ENCODE assay signal across 10 cellular contexts in genomic region chr16:3642397-3643094, GRCh38. TPM values are rescaled to one million over a fixed set of nuclear protein-coding genes. Genes with fewer than 3 reads are reported as not detected.
DNase-seq lines count a peak whose midpoint lies in the region; ATAC-seq and TF ChIP-seq lines count a peak whose summit lies in the region.
"Had no signal": no experiment of that assay in that cellular context is flagged by ENCODE, and none has a peak within 500 bp of the region (broad histone marks: within the 10 kb centered on the region; RNA-seq: fewer than 3 reads in every experiment).

No MANE protein-coding gene starts in this region.

- H3K27ac ChIP-seq in PC-9 (peak overlapping the region; percentile 14; the same call in 1 of the 2 replicates), neuronal stem cell (replicated peaks; ENCODE audit: low read length) (no peak overlapping the region), esophagus muscularis mucosa (replicated peaks in 1 of 4) (no peak overlapping the region)

- no peak overlapping the region for H2BK120ac ChIP-seq in neuronal stem cell (ENCODE audit: low read depth, low read length)

- ATAC-seq in HG03457 (IDR thresholded peaks at IDR 0.05; ENCODE audit: unreplicated experiment): no peak
- no peak for ATAC-seq in GM18909 (IDR thresholded peaks at IDR 0.05; ENCODE audit: poor library complexity, unreplicated experiment)
- ATAC-seq: stimulated activated naive CD8-positive, alpha-beta T cell treated with anti-CD3 and anti-CD28 coated beads, Interleukin-15, amount 100 ng/mL, for 72 hours had no signal

- TF ChIP-seq EP300 in esophagus muscularis mucosa (IDR thresholded peaks at IDR 0.05): no peak

- H3K4me2 ChIP-seq in PC-9 (peak overlapping the region; percentile 71), neuronal stem cell (ENCODE audit: insufficient read depth, low read length, poor library complexity, severe bottlenecking) (no peak overlapping the region)

- no peak overlapping the region for H3K14ac ChIP-seq in neuronal stem cell (ENCODE audit: low read length)

- no peaks in the 10 kb centered on the region for H3K9me3 ChIP-seq in PC-9 (ENCODE audit: insufficient read depth, low read depth)
- peaks cover 0 to 10% of the 10 kb centered on the region in 2 donors for H3K9me3 ChIP-seq in neuronal stem cell (replicated peaks in 1 of 2; ENCODE audit: control insufficient read depth in 2 of 2, insufficient read depth in 1 of 2, low read depth in 1 of 2, low read length in 2 of 2)
- no peaks in the 10 kb centered on the region for H3K9me3 ChIP-seq in esophagus muscularis mucosa

- H3K4me3 Mint-ChIP-seq in endothelial cell (ENCODE audit: unreplicated experiment): peak overlapping the region; percentile 34
- H3K4me3 Mint-ChIP-seq: stimulated activated naive CD8-positive, alpha-beta T cell treated with anti-CD3 and anti-CD28 coated beads, Interleukin-15, amount 100 ng/mL, for 72 hours had no signal

- H3K79me2 ChIP-seq in PC-9 (ENCODE audit: low read depth): 0 out of 2 replicates have a peak, but pooled peaks cover 8% of the 10 kb centered on the region

- H3K4me3 ChIP-seq in PC-9 (peak overlapping the region; percentile 16; the same call in 1 of the 2 replicates), neuronal stem cell (ENCODE audit: low read length in 2 of 2) (no peak overlapping the region), esophagus muscularis mucosa (no peak overlapping the region)

- H2BK12ac ChIP-seq in neuronal stem cell (ENCODE audit: low read length): no peak overlapping the region

- peaks cover 9% of the 10 kb centered on the region for H3K36me3 Mint-ChIP-seq in endothelial cell (ENCODE audit: low read depth, unreplicated experiment)

- peaks cover 34% of the 10 kb centered on the region for H3F3A ChIP-seq in PC-9 (ENCODE audit: insufficient read depth, low read depth)

- no CpG with 5 or more reads among the region's 21 CpGs for WGBS in neuronal stem cell (ENCODE audit: extremely low coverage in 2 of 2, insufficient read length in 2 of 2, insufficient replicate concordance in 1 of 2), 2 donors
- WGBS in esophagus muscularis mucosa: 75% methylated on average over 21 of the region's 21 CpGs

- peaks cover 6% of the 10 kb centered on the region for H3K27me3 Mint-ChIP-seq in endothelial cell (ENCODE audit: unreplicated experiment)
- H3K27me3 Mint-ChIP-seq: stimulated activated naive CD8-positive, alpha-beta T cell treated with anti-CD3 and anti-CD28 coated beads, Interleukin-15, amount 100 ng/mL, for 72 hours had no signal

- H4K20me1 ChIP-seq in PC-9 (ENCODE audit: insufficient read depth): peaks cover 12% of the 10 kb centered on the region

- peaks cover 45% of the 10 kb centered on the region for H3K4me1 ChIP-seq in PC-9 (replicated peaks; ENCODE audit: insufficient read depth)
- peaks cover 19 to 20% of the 10 kb centered on the region in 2 donors for H3K4me1 ChIP-seq in neuronal stem cell (ENCODE audit: control insufficient read depth in 2 of 2, insufficient read depth in 1 of 2, low read depth in 1 of 2, low read length in 2 of 2)
- peaks cover 0 to 2% (median 0%) of the 10 kb centered on the region in 4 donors for H3K4me1 ChIP-seq in esophagus muscularis mucosa

- TF ChIP-seq CTCF in PC-9 (conservative IDR thresholded peaks at IDR 0.05) (no peak), endothelial cell (IDR thresholded peaks at IDR 0.05; ENCODE audit: unreplicated experiment) (no peak), esophagus muscularis mucosa (IDR thresholded peaks at IDR 0.05) (no peak)

- DNase-seq in EH (ENCODE audit: low read depth) (peak; percentile 47), PC-9 (peak; percentile 83 to 87), endothelial cell (ENCODE audit: low spot score) (no peak), neuronal stem cell (ENCODE audit: low spot score) (no peak), esophagus muscularis mucosa (ENCODE audit: extremely low spot score) (no peak)
- no peak for DNase-seq in stimulated activated naive CD4-positive, alpha-beta T cell (lab: John Stamatoyannopoulos, UW)
- DNase-seq: NCI-H526 treated with DMSO at 0.1 percent for 48 hours; stimulated activated naive CD8-positive, alpha-beta T cell treated with anti-CD3 and anti-CD28 coated beads, Interleukin-15, amount 100 ng/mL, for 72 hours had no signal

- H3K27ac Mint-ChIP-seq in endothelial cell (ENCODE audit: unreplicated experiment): no peak overlapping the region

- H3K9me2 ChIP-seq in PC-9 (ENCODE audit: insufficient read depth): no peaks in the 10 kb centered on the region

- intact Hi-C loops in PC-9 (cut with micrococcal nuclease; ENCODE audit: unreplicated experiment): loop anchor here (2.0 to 10.0 kb wide), 4 partner anchors 24 to 488 kb away; no protein-coding TSS in a partner anchor
- intact Hi-C loops in esophagus muscularis mucosa (cut with DNase I): no loop called here

- H3K36me3 ChIP-seq in PC-9 (ENCODE audit: low read depth) (no peaks in the 10 kb centered on the region), neuronal stem cell (replicated peaks in 1 of 2; ENCODE audit: control insufficient read depth in 2 of 2, insufficient read depth in 2 of 2, low read length in 2 of 2) (peaks cover 2 to 10% of the 10 kb centered on the region in 2 donors), esophagus muscularis mucosa (peaks cover 0 to 37% (median 25%) of the 10 kb centered on the region in 4 donors)

- H4K8ac ChIP-seq in neuronal stem cell (ENCODE audit: low read depth, low read length): no peak overlapping the region

- no peak overlapping the region for H3K4ac ChIP-seq in neuronal stem cell (ENCODE audit: low read length)

- H2BK15ac ChIP-seq in neuronal stem cell (ENCODE audit: low read length): no peak overlapping the region

- H3K9ac ChIP-seq in neuronal stem cell (ENCODE audit: low read depth, low read length, poor library complexity): peak overlapping the region; percentile 72

- peak overlapping the region; percentile 16 for H3K23ac ChIP-seq in neuronal stem cell (ENCODE audit: low read depth, low read length, poor library complexity)

- peak overlapping the region; percentile 47 for H2BK5ac ChIP-seq in neuronal stem cell (ENCODE audit: low read length)

- H3K79me1 ChIP-seq in neuronal stem cell (ENCODE audit: low read depth, low read length): no peaks in the 10 kb centered on the region

- H2AFZ ChIP-seq in PC-9 (no peak overlapping the region), neuronal stem cell (ENCODE audit: low read length) (no peak overlapping the region)

- H3K9me3 Mint-ChIP-seq in endothelial cell (ENCODE audit: unreplicated experiment): no peaks in the 10 kb centered on the region

- CTCF ChIA-PET in PC-9 (lab: Charles Lee): interaction anchor here (0.6 to 1.3 kb wide), 3 partner anchors 31 to 864 kb away, joined by 3 to 5 read pairs (median 3); partner anchors contain the start of gene SLX4

- TF ChIP-seq POLR2A in esophagus muscularis mucosa (IDR thresholded peaks at IDR 0.05; ENCODE audit: low read depth): no peak

- no peaks in the 10 kb centered on the region for H3K27me3 ChIP-seq in PC-9 (ENCODE audit: insufficient read depth, low read depth)
- H3K27me3 ChIP-seq in neuronal stem cell (ENCODE audit: control insufficient read depth in 3 of 3, insufficient read depth in 3 of 3, low read depth in 1 of 3, low read length in 3 of 3): no peaks in the 10 kb centered on the region
- H3K27me3 ChIP-seq in esophagus muscularis mucosa: no peaks in the 10 kb centered on the region

- no peak overlapping the region for H4K91ac ChIP-seq in neuronal stem cell (ENCODE audit: low read depth, low read length, poor library complexity)

- POLR2A ChIA-PET in PC-9 (lab: Charles Lee; ENCODE audit: unreplicated experiment): interaction anchor here (0.6 to 0.9 kb wide), 5 partner anchors 26 to 571 kb away, joined by 3 to 5 read pairs (median 4); no protein-coding TSS in a partner anchor

- BruUV-seq in PC-9 (replicated peaks; lab: Mats Ljungman, UMichigan): no TSS peak

- H3K4me1 Mint-ChIP-seq in endothelial cell (ENCODE audit: unreplicated experiment): peaks cover 34% of the 10 kb centered on the region

- peak overlapping the region; percentile 44 for H3K18ac ChIP-seq in neuronal stem cell (ENCODE audit: low read length)

- no peak overlapping the region for H2AK5ac ChIP-seq in neuronal stem cell (ENCODE audit: low read depth, low read length)

RNA-seq across cellular contexts. Expression of gene DNASE1, which starts 11.9 kb away (rescaled TPM):
- total RNA-seq in PC-9 (2021) (46.8 and 63.3 TPM in 2 replicates), endothelial cell (ENCODE audit: unreplicated experiment) (33.9 TPM), esophagus muscularis mucosa (10 to 100 TPM in 3 of 4 donors, 1 to 10 TPM in 1; 2.8 to 16.3 (median 12.9) TPM)
- polyA plus RNA-seq in neuronal stem cell (2013, experiment 1 of 2): 13.3 TPM
- 13.3 TPM for polyA plus RNA-seq in neuronal stem cell (2013, experiment 2 of 2)

RNA-seq across cellular contexts. Expression of gene SLX4, which starts 31.1 kb away (rescaled TPM):
- total RNA-seq in PC-9 (2021) (11.5 and 13.8 TPM in 2 replicates), endothelial cell (ENCODE audit: unreplicated experiment) (11.8 TPM), esophagus muscularis mucosa (1 to 10 TPM; 3.0 to 5.8 (median 3.9) TPM)
- 5.9 TPM for polyA plus RNA-seq in neuronal stem cell (2013, experiment 1 of 2)
- 5.9 TPM for polyA plus RNA-seq in neuronal stem cell (2013, experiment 2 of 2)

Comparison
In these comparisons a context has a peak if more than half of its experiments do, and no peak if none do; other contexts are left out.
1. DNase-seq: peak in EH (single experiment) and PC-9 (2 of 2); none in endothelial cell (single experiment), neuronal stem cell (single experiment), esophagus muscularis mucosa (single experiment) and stimulated activated naive CD4-positive, alpha-beta T cell (0 of 6).